Comparison of ENCODE assay signal across 1 cellular context in genomic region chr2:68769586-68770270, GRCh38.
TF ChIP-seq lines count a peak whose summit lies in the region.

No MANE protein-coding gene starts in this region.

TF ChIP-seq in liver, 16 proteins besides CTCF, POLR2A, EP300 and RAD21 (continued from another document):
- no peak for TF ChIP-seq REST (IDR thresholded peaks at IDR 0.05)
- TF ChIP-seq SP1 (IDR thresholded peaks at IDR 0.05), result no peak
- TF ChIP-seq HNF4G (IDR thresholded peaks at IDR 0.05), result no peak
